1 cellular context compared by ENCODE assay signal in genomic region chr6:136250686-136251008, GRCh38.
A peak's percentile ranks its signal among the peaks of the same experiment; 100 is the strongest.
TF ChIP-seq lines count a peak whose summit lies in the region.

No MANE protein-coding gene starts in this region.

TF ChIP-seq in K562, 482 proteins besides CTCF, POLR2A, EP300 and RAD21 (continued from another document and continues in another):
- TF ChIP-seq ZNF518B (CRISPR knock-in tag; IDR thresholded peaks at IDR 0.05) (no peak), SRSF3 (IDR thresholded peaks at IDR 0.05; ENCODE audit: insufficient read depth, low read length) (no peak), ZBTB9 (CRISPR knock-in tag; IDR thresholded peaks at IDR 0.05) (0 out of 2 replicates have a peak, but pooled peaks have one; percentile 0), EGR1 (conservative IDR thresholded peaks at IDR 0.05) (no peak), RBM17 (IDR thresholded peaks at IDR 0.05; ENCODE audit: borderline replicate concordance, low read depth, low read length) (no peak), THRAP3 (IDR thresholded peaks at IDR 0.05; ENCODE audit: borderline replicate concordance) (peak; percentile 8; the same call in 1 of the 2 replicates), ILF3 (IDR thresholded peaks at IDR 0.05; ENCODE audit: borderline replicate concordance) (0 out of 2 replicates have a peak, but pooled peaks have one; percentile 48), ETV5 (CRISPR knock-in tag; IDR thresholded peaks at IDR 0.05; ENCODE audit: low read depth) (no peak), SRF (CRISPR knock-in tag; IDR thresholded peaks at IDR 0.05) (0 out of 4 replicates have a peak, but pooled peaks of 1 of the 2 experiments have one; percentile 50), ZNF668 (CRISPR knock-in tag; IDR thresholded peaks at IDR 0.05) (0 out of 2 replicates have a peak, but pooled peaks have one; percentile 16), ZBTB1 (CRISPR knock-in tag; IDR thresholded peaks at IDR 0.05; ENCODE audit: borderline replicate concordance, low read depth) (peak; percentile 47), TAF15 (IDR thresholded peaks at IDR 0.05; ENCODE audit: low read depth, low read length) (no peak), CHD7 (IDR thresholded peaks at IDR 0.05; ENCODE audit: low read depth, low read length) (no peak), NBN (IDR thresholded peaks at IDR 0.05; ENCODE audit: low read depth) (no peak), POLR2AphosphoS2 (IDR thresholded peaks at IDR 0.05; ENCODE audit: low read length) (peak; percentile 22), ZNF24 (IDR thresholded peaks at IDR 0.05) (0 out of 2 replicates have a peak, but pooled peaks have one; percentile 10), PREB (CRISPR knock-in tag; IDR thresholded peaks at IDR 0.05) (peak; percentile 53; the same call in 1 of the 2 replicates), POLR2H (tag; IDR thresholded peaks at IDR 0.05; ENCODE audit: low read depth) (0 out of 2 replicates have a peak, but pooled peaks have one; percentile 16), AFF4 (CRISPR knock-in tag; IDR thresholded peaks at IDR 0.05) (0 out of 2 replicates have a peak, but pooled peaks have one; percentile 3), ZNF561 (CRISPR knock-in tag; conservative IDR thresholded peaks at IDR 0.05) (no peak), POLR3G (IDR thresholded peaks at IDR 0.05; ENCODE audit: extremely low read depth, insufficient read length, insufficient replicate concordance) (no peak), ZNF140 (CRISPR knock-in tag; IDR thresholded peaks at IDR 0.05) (no peak), TRIM28 (IDR thresholded peaks at IDR 0.05) (no peak), CREB3L1 (IDR thresholded peaks at IDR 0.05; ENCODE audit: borderline replicate concordance, low read depth) (peak; percentile 1; the same call in 1 of the 2 replicates), GTF2E2 (tag; IDR thresholded peaks at IDR 0.05) (no peak), ZBTB8A (IDR thresholded peaks at IDR 0.05; ENCODE audit: partially characterized antibody) (no peak), MAZ (CRISPR knock-in tag; conservative IDR thresholded peaks at IDR 0.05 in 1 of 2, IDR thresholded peaks at IDR 0.05 in 1 of 2) (no peak)
